In the genomic region with DNA sequence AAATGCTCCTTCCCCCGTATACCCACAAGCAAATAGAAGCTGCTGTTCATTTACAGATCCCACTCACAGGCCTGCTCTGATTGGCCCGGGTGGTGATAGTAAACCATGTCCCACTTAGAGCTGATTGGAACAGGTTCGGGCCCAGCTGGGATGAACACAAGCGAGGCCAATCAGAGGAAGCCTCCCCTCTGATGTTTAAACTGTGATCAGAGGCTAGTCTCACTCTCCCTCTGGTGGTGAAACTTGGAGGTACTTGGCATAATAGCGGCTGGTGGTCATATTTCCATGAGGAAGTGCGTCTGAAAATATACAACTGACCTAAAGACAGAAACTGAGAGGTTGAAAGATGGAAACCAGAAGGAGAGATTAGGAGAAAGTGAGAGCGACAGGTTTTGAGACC, we compare ENCODE assay signal across 9 cellular contexts. TPM values are rescaled to one million over a fixed set of nuclear protein-coding genes. Genes with fewer than 3 reads are reported as not detected.
A peak's percentile ranks its signal among the peaks of the same experiment; 100 is the strongest.
DNase-seq lines count a peak whose midpoint lies in the region; ATAC-seq, FAIRE-seq and TF ChIP-seq lines count a peak whose summit lies in the region.
"Had no signal": no experiment of that assay in that cellular context is flagged by ENCODE, and none has a peak within 500 bp of the region (broad histone marks: within the 10 kb centered on the region; RNA-seq: fewer than 3 reads in every experiment).

No MANE protein-coding gene starts in this region.

- H3K36me3 ChIP-seq in OCI-LY1 (ENCODE audit: insufficient read depth, low read length) (no peaks in the 10 kb centered on the region), K562 (ENCODE audit: control insufficient read depth, insufficient read depth, low read length) (no peaks in the 10 kb centered on the region), lower lobe of right lung (no peaks in the 10 kb centered on the region)

- BruUV-seq in K562 (replicated peaks; lab: Mats Ljungman, UMichigan): no TSS peak

- in situ Hi-C loops in Caki2 (cut with HindIII; ENCODE audit: low pct_unique_long_range_greater_than_20kb, low sequenced_read_pairs) (no loop called here), K562 (cut with MboI) (no loop called here)

- no peak overlapping the region for H3K4me2 ChIP-seq in OCI-LY1 (ENCODE audit: low read length)
- H3K4me2 ChIP-seq in K562 (ENCODE audit: insufficient read depth, low read length): no peak overlapping the region

- no peak overlapping the region for H3K4me3 Mint-ChIP-seq in natural killer cell
- H3K4me3 Mint-ChIP-seq: nephron had no signal

- peaks cover 7 to 11% of the 10 kb centered on the region in 2 donors for H3K27me3 Mint-ChIP-seq in natural killer cell (ENCODE audit: low read depth in 2 of 2)

- H3K9me2 ChIP-seq in OCI-LY1 (ENCODE audit: low read depth, low read length): no peaks in the 10 kb centered on the region

- no peak overlapping the region for H3K9ac ChIP-seq in OCI-LY1 (ENCODE audit: low read length)
- H3K9ac ChIP-seq in K562 (ENCODE audit: insufficient read depth in 1 of 2, low read depth in 2 of 2, low read length in 2 of 2): no peak overlapping the region

- no peaks in the 10 kb centered on the region for H4K20me1 ChIP-seq in OCI-LY1 (ENCODE audit: insufficient read depth, low read length)
- H4K20me1 ChIP-seq in K562 (replicated peaks; ENCODE audit: control insufficient read depth, insufficient read depth, low read length): no peaks in the 10 kb centered on the region

- FAIRE-seq in K562 (lab: Jason Lieb, UNC): peak; percentile 95

- H3K4me3 ChIP-seq in OCI-LY1 (ENCODE audit: low read depth, low read length, poor library complexity, severe bottlenecking): no peak overlapping the region
- H3K4me3 ChIP-seq in K562: no peak overlapping the region
- H3K4me3 ChIP-seq in lower lobe of right lung: no peak overlapping the region

- H3K79me2 ChIP-seq in OCI-LY1 (ENCODE audit: insufficient read depth, low read length): no peaks in the 10 kb centered on the region
- no peaks in the 10 kb centered on the region for H3K79me2 ChIP-seq in K562 (ENCODE audit: control insufficient read depth, insufficient read depth, low read length)

- no peaks in the 10 kb centered on the region for H3F3A ChIP-seq in OCI-LY1 (ENCODE audit: insufficient read depth, low read length)

- no peaks in the 10 kb centered on the region for H3K9me1 ChIP-seq in K562 (ENCODE audit: control insufficient read depth, insufficient read depth, low read length)

- H3K9me3 ChIP-seq in OCI-LY1 (ENCODE audit: low read length) (no peaks in the 10 kb centered on the region), K562 (replicated peaks; ENCODE audit: control insufficient read depth, insufficient read depth, low read depth, low read length) (no peaks in the 10 kb centered on the region; the same call in 1 of the 2 replicates), lower lobe of right lung (no peaks in the 10 kb centered on the region)

- no peak overlapping the region for H3K27ac ChIP-seq in OCI-LY1 (ENCODE audit: low read depth, low read length, poor library complexity, severe bottlenecking)
- no peak overlapping the region for H3K27ac ChIP-seq in K562 (ENCODE audit: extremely low read depth, low read depth, low read length)
- no peak overlapping the region for H3K27ac ChIP-seq in lower lobe of right lung

- TF ChIP-seq CTCF in OCI-LY1 (IDR thresholded peaks at IDR 0.05; ENCODE audit: low read length) (peak; percentile 67), K562 (IDR thresholded peaks at IDR 0.05 in 2 of 3, conservative IDR thresholded peaks at IDR 0.05 in 1 of 3; ENCODE audit: insufficient read depth in 2 of 3, low read depth in 1 of 3, low read length in 3 of 3) (peak; percentile 75 to 84 (median 81)), natural killer cell (IDR thresholded peaks at IDR 0.05) (no peak), lower lobe of right lung (IDR thresholded peaks at IDR 0.05) (no peak)

- H3K4me1 Mint-ChIP-seq in natural killer cell: no peaks in the 10 kb centered on the region
- H3K4me1 Mint-ChIP-seq: nephron had no signal

- no peaks in the 10 kb centered on the region for H3K36me3 Mint-ChIP-seq in natural killer cell

- intact Hi-C loops in K562 (cut with micrococcal nuclease) (loop anchor here (1.0 to 10.0 kb wide), 4 partner anchors 53 to 574 kb away; no protein-coding TSS in a partner anchor), natural killer cell (cut with micrococcal nuclease) (loop anchor here (5.0 kb wide), 1 partner anchor 101 kb away; no protein-coding TSS in a partner anchor), lower lobe of right lung (cut with DNase I) (no loop called here)

- peak; percentile 64 to 84 for TF ChIP-seq RAD21 in K562 (CRISPR knock-in tag; conservative IDR thresholded peaks at IDR 0.05 in 1 of 2, IDR thresholded peaks at IDR 0.05 in 1 of 2)

- no peaks in the 10 kb centered on the region for H3K9me3 Mint-ChIP-seq in natural killer cell
- H3K9me3 Mint-ChIP-seq: nephron had no signal

- no peak for TF ChIP-seq EP300 in K562 (IDR thresholded peaks at IDR 0.05; ENCODE audit: low read length)

- TF ChIP-seq POLR2A in K562 (conservative IDR thresholded peaks at IDR 0.05): no peak

- CTCF ChIA-PET in K562 (lab: Yijun Ruan, JAX; ENCODE audit: low intra/inter-chr PET ratio): no interaction called here

- H3K27ac Mint-ChIP-seq in natural killer cell: no peak overlapping the region
- H3K27ac Mint-ChIP-seq: nephron had no signal

- ATAC-seq in GM18873 (IDR thresholded peaks at IDR 0.05; ENCODE audit: low FRiP score, unreplicated experiment): peak; percentile 86
- ATAC-seq in HG03025 (IDR thresholded peaks at IDR 0.05; ENCODE audit: low FRiP score, unreplicated experiment): peak; percentile 92
- peak; percentile 96 for ATAC-seq in K562
- ATAC-seq in natural killer cell: peak in 2 of 3 donors; percentile 42 to 52
- ATAC-seq in lower lobe of right lung: no peak

- H3K27me3 ChIP-seq in OCI-LY1 (ENCODE audit: insufficient read depth, low read length) (no peaks in the 10 kb centered on the region), K562 (ENCODE audit: control insufficient read depth in 2 of 2, insufficient read depth in 2 of 2, low read length in 2 of 2) (no peaks in the 10 kb centered on the region; a peak in 1 of 5 replicates), lower lobe of right lung (ENCODE audit: low read depth) (no peaks in the 10 kb centered on the region)

- DNase-seq in Caki2 (ENCODE audit: low read depth): peak; percentile 6
- peak; percentile 78 to 84 (median 82) for DNase-seq in K562 (ENCODE audit: extremely low read depth in 1 of 4, low spot score in 3 of 4)
- DNase-seq in natural killer cell: no peak
- DNase-seq in NCI-H128 (lab: John Stamatoyannopoulos, UW; ENCODE audit: unreplicated experiment): no peak
- no peak for DNase-seq in lower lobe of right lung

- 17% methylated on average over 6 of the region's 7 CpGs for WGBS in K562 (ENCODE audit: insufficient coverage, low coverage, missing lambda C conversion rate)

- H3K4me1 ChIP-seq in OCI-LY1 (ENCODE audit: insufficient read depth, low read length, severe bottlenecking): no peaks in the 10 kb centered on the region
- H3K4me1 ChIP-seq in K562 (replicated peaks in 1 of 2; ENCODE audit: control insufficient read depth in 2 of 2, insufficient read depth in 2 of 2, low read length in 2 of 2): no peaks in the 10 kb centered on the region
- no peaks in the 10 kb centered on the region for H3K4me1 ChIP-seq in lower lobe of right lung

- POLR2A ChIA-PET in K562 (lab: Yijun Ruan, JAX): interaction anchor here (0.7 kb wide), 1 partner anchor 52 kb away, joined by 3 read pairs; no protein-coding TSS in a partner anchor

- H2AFZ ChIP-seq in OCI-LY1 (ENCODE audit: low read length) (no peak overlapping the region), K562 (ENCODE audit: low read depth, low read length) (peak overlapping the region; percentile 67)

TF ChIP-seq in K562, 482 proteins besides CTCF, POLR2A, EP300 and RAD21 (continues in another document):
- TF ChIP-seq, protein P1, sequence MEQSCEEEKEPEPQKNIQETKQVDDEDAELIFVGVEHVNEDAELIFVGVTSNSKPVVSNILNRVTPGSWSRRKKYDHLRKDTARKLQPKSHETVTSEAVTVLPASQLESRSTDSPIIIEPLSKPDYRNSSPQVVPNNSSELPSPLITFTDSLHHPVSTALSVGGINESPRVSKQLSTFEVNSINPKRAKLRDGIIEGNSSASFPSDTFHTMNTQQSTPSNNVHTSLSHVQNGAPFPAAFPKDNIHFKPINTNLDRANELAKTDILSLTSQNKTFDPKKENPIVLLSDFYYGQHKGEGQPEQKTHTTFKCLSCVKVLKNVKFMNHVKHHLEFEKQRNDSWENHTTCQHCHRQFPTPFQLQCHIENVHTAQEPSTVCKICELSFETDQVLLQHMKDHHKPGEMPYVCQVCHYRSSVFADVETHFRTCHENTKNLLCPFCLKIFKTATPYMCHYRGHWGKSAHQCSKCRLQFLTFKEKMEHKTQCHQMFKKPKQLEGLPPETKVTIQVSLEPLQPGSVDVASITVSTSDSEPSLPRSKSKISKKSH (CRISPR knock-in tag; IDR thresholded peaks at IDR 0.05): no peak
- TF ChIP-seq ATF1 (CRISPR knock-in tag; IDR thresholded peaks at IDR 0.05) (no peak), ATF1 (tag; IDR thresholded peaks at IDR 0.05) (peak; percentile 39; the same call in 1 of the 2 replicates), ZNF445 (CRISPR knock-in tag; IDR thresholded peaks at IDR 0.05; ENCODE audit: low read depth) (no peak), HLTF (IDR thresholded peaks at IDR 0.05) (no peak)

RNA-seq across cellular contexts. Expression of a gene that starts 51.5 kb away (rescaled TPM):
- 0.98 TPM in 1 of 2 replicates, not detected in the other for total RNA-seq in Caki2 (2014; rRNA removed; shearing (Covaris generic); ENCODE audit: low replicate concordance)
- total RNA-seq in K562 (2011; cell fraction: chromatin; rRNA removed; ENCODE audit: low replicate concordance): 1.2 and 1.4 TPM in 2 replicates
- 0.33 and 0.79 TPM in 2 replicates for total RNA-seq in K562 (2011; cell fraction: nucleolus; rRNA removed)
- total RNA-seq in K562 (2011; cell fraction: nucleoplasm; rRNA removed): 0.69 and 0.95 TPM in 2 replicates
- 0.24 and 0.27 TPM in 2 replicates for total RNA-seq in K562 (2014; rRNA removed)
- 0.07 and 0.19 TPM in 2 replicates for total RNA-seq in K562 (2014; rRNA removed; fragmentation: Illumina TruSeq; extraction: Trizol)
- total RNA-seq in K562 (2015; rRNA removed; fragmentation: Illumina TruSeq; extraction: Trizol): 0.11 TPM in 1 of 2 replicates, not detected in the other
- 0.13 and 0.20 TPM in 2 replicates for total RNA-seq in K562 (2021)
- polyA plus RNA-seq in K562 (2011; rRNA removed): 0.16 and 0.17 TPM in 2 replicates
- polyA plus RNA-seq in K562 (2011; cell fraction: cytosol; rRNA removed): 0.09 and 0.13 TPM in 2 replicates
- 0.21 and 0.43 TPM in 2 replicates for polyA plus RNA-seq in K562 (2011; cell fraction: nucleus; rRNA removed)
- polyA plus RNA-seq in K562 (2012): 0.04 and 0.05 TPM in 2 replicates
- 0.18 TPM in 2 replicates for polyA plus RNA-seq in K562 (2014; fragmentation: Illumina TruSeq; extraction: Trizol)
- polyA plus RNA-seq in K562 (2014; fragmentation: Nextera tagmentation; extraction: Ambion mirVana): under 1 TPM; 0.01 TPM
- 0.04 and 0.09 TPM in 2 replicates for polyA plus RNA-seq in K562 (2014; rRNA removed)
- polyA minus RNA-seq in K562 (2011; rRNA and poly(A)+ RNA removed): 0.15 and 0.28 TPM in 2 replicates
- not detected in 2 replicates for polyA minus RNA-seq in K562 (2011; cell fraction: cytosol; rRNA and poly(A)+ RNA removed)
- polyA minus RNA-seq in K562 (2011; cell fraction: nucleus; rRNA and poly(A)+ RNA removed): 0.89 and 1.1 TPM in 2 replicates
- total RNA-seq in natural killer cell: under 1 TPM; 0.34 to 0.88 (median 0.49) TPM
- 1.7 TPM for total RNA-seq in lower lobe of right lung

Comparison
In these comparisons a context has a peak if more than half of its experiments do, and no peak if none do; other contexts are left out.
1. DNase-seq: peak in Caki2 (single experiment) and K562 (4 of 4); none in natural killer cell (single experiment), NCI-H128 (single experiment) and lower lobe of right lung (single experiment).
2. ATAC-seq: peak in GM18873 (single experiment), HG03025 (single experiment), K562 (single experiment) and natural killer cell (2 of 3); none in lower lobe of right lung (0 of 2).
3. CTCF ChIP-seq: peak in OCI-LY1 (single experiment) and K562 (3 of 3); none in natural killer cell (single experiment) and lower lobe of right lung (single experiment).